Comparison of ENCODE assay signal across 22 cellular contexts in genomic region chr16:66156538-66156937, GRCh38.
DNase-seq lines count a peak whose midpoint lies in the region; ATAC-seq, FAIRE-seq and TF ChIP-seq lines count a peak whose summit lies in the region.
"Had no signal": no experiment of that assay in that cellular context is flagged by ENCODE, and none has a peak within 500 bp of the region (broad histone marks: within the 10 kb centered on the region; RNA-seq: fewer than 3 reads in every experiment).

No MANE protein-coding gene starts in this region.

- FAIRE-seq in HepG2 (lab: Jason Lieb, UNC) = no peak
- FAIRE-seq: A549, D721Med, G401.6, GM12878, GM19239 had no signal

- H2AFZ ChIP-seq in HepG2 (ENCODE audit: low read length) (no peak overlapping the region), IMR-90 (replicated peaks; ENCODE audit: low read length, poor library complexity) (no peak overlapping the region), mesenchymal stem cell (ENCODE audit: low read depth, low read length) (no peak overlapping the region)

- dilution Hi-C loops in IMR-90 (cut with HindIII; ENCODE audit: low sequenced_read_pairs, unreplicated experiment) = no loop called here

- peak overlapping the region; percentile 72 for H2BK20ac ChIP-seq in IMR-90 (ENCODE audit: low read depth, low read length)

- no peak for TF ChIP-seq EP300 in HepG2 (IDR thresholded peaks at IDR 0.05; ENCODE audit: low read depth in 2 of 2, low read length in 2 of 2)
- TF ChIP-seq EP300 in HepG2 (CRISPR knock-in tag; IDR thresholded peaks at IDR 0.05; ENCODE audit: borderline replicate concordance) = no peak

- H3K79me1 ChIP-seq in IMR-90 (ENCODE audit: low read depth in 1 of 2, low read length in 2 of 2) = no peaks in the 10 kb centered on the region
- H3K79me1 ChIP-seq in mesenchymal stem cell (replicated peaks; ENCODE audit: low read length, poor library complexity, severe bottlenecking) = no peaks in the 10 kb centered on the region

- H2BK120ac ChIP-seq in IMR-90 (ENCODE audit: low read depth, low read length) = peak overlapping the region; percentile 69
- H2BK120ac ChIP-seq in mesenchymal stem cell (ENCODE audit: low read depth, low read length) = no peak overlapping the region

- DNase-seq in HepG2 (ENCODE audit: low spot score) = no peak
- no peak for DNase-seq in right lobe of liver
- DNase-seq in IMR-90 = no peak
- no peak for DNase-seq in mesenchymal stem cell
- DNase-seq in activated naive CD4-positive, alpha-beta T cell (lab: John Stamatoyannopoulos, UW) = no peak
- no peak for DNase-seq in GF-D8 (lab: John Stamatoyannopoulos, UW)
- DNase-seq: AML-193; Caco-2; Calu3; CD4-positive, alpha-beta T cell; CD8-positive, alpha-beta T cell; DMS79 treated with DMSO at 0.1 percent for 48 hours had no signal

- intact Hi-C loops in HepG2 (cut with micrococcal nuclease; ENCODE audit: unreplicated experiment) = no loop called here
- intact Hi-C loops in right lobe of liver (cut with DNase I) = no loop called here
- intact Hi-C loops in IMR-90 (cut with micrococcal nuclease) = loop anchor here (10.0 kb wide), 2 partner anchors 312 to 402 kb away; no protein-coding TSS in a partner anchor

- H3K4ac ChIP-seq in IMR-90 (ENCODE audit: low read depth, low read length) = peak overlapping the region; percentile 61
- H3K4ac ChIP-seq in mesenchymal stem cell (ENCODE audit: low read depth in 1 of 2, low read length in 2 of 2) = no peak overlapping the region

- TF ChIP-seq CTCF in HepG2 (CRISPR knock-in tag; IDR thresholded peaks at IDR 0.05) (no peak), right lobe of liver (IDR thresholded peaks at IDR 0.05) (no peak), IMR-90 (conservative IDR thresholded peaks at IDR 0.05; ENCODE audit: low read depth, low read length) (no peak), nephron (IDR thresholded peaks at IDR 0.05; ENCODE audit: unreplicated experiment in 3 of 3) (no peak)

- H3K27me3 Mint-ChIP-seq in nephron (ENCODE audit: low read depth) = peaks cover 3% of the 10 kb centered on the region
- H3K27me3 Mint-ChIP-seq: CD4-positive, alpha-beta T cell had no signal

- H3K27ac ChIP-seq in HepG2 (ENCODE audit: extremely low read length, insufficient read depth, low read length) = no peak overlapping the region
- H3K27ac ChIP-seq in right lobe of liver = no peak overlapping the region
- no peak overlapping the region for H3K27ac ChIP-seq in IMR-90 (ENCODE audit: insufficient read depth, low read length)
- no peak overlapping the region for H3K27ac ChIP-seq in mesenchymal stem cell (ENCODE audit: low read length, poor library complexity, severe bottlenecking)
- H3K27ac ChIP-seq: 22Rv1, A549, C4-2B had no signal

- BruUV-seq in HepG2 (replicated peaks; lab: Mats Ljungman, UMichigan) (no TSS peak), IMR-90 (replicated peaks; lab: Mats Ljungman, UMichigan) (no TSS peak)

- TF ChIP-seq POLR2A in HepG2 (IDR thresholded peaks at IDR 0.05; ENCODE audit: insufficient read depth in 1 of 2, low read depth in 2 of 2, low read length in 2 of 2) = no peak
- TF ChIP-seq POLR2A in right lobe of liver (IDR thresholded peaks at IDR 0.05) = no peak
- no peak for TF ChIP-seq POLR2A in IMR-90 (IDR thresholded peaks at IDR 0.05; ENCODE audit: low read depth, low read length)
- TF ChIP-seq POLR2A in GM18505 (IDR thresholded peaks at IDR 0.05; ENCODE audit: borderline replicate concordance, extremely low read depth, insufficient read depth, insufficient read length) = no peak

- 0 out of 2 replicates have a peak overlapping the region, but pooled peaks have one; percentile 39 for H3K14ac ChIP-seq in IMR-90 (replicated peaks; ENCODE audit: low read depth, low read length)
- no peak overlapping the region for H3K14ac ChIP-seq in mesenchymal stem cell (ENCODE audit: low read length in 2 of 2)

- WGBS in HepG2 (ENCODE audit: low lambda C conversion rate) = 44% methylated on average over 4 of the region's 4 CpGs
- 83% methylated on average over 3 of the region's 4 CpGs for WGBS in right lobe of liver (ENCODE audit: insufficient coverage, low coverage, low lambda C conversion rate, missing lambda C conversion rate)
- no CpG with 5 or more reads among the region's 4 CpGs for WGBS in IMR-90 (ENCODE audit: extremely low coverage in 2 of 2, insufficient read length in 1 of 2), 2 experiments
- whole genome bisulfite sequencing in mesenchymal stem cell = 86% methylated on average over 4 of the region's 4 CpGs

- peaks cover 65% of the 10 kb centered on the region for H3K4me1 Mint-ChIP-seq in nephron
- H3K4me1 Mint-ChIP-seq: B cell had no signal

- H4K20me1 ChIP-seq in HepG2 (ENCODE audit: insufficient read depth, low read length) = no peaks in the 10 kb centered on the region
- H4K20me1 ChIP-seq in IMR-90 (ENCODE audit: insufficient read depth, low read length) = no peaks in the 10 kb centered on the region

- no peak overlapping the region for H4K8ac ChIP-seq in IMR-90 (ENCODE audit: low read depth in 2 of 2, low read length in 2 of 2)
- H4K8ac ChIP-seq in mesenchymal stem cell (ENCODE audit: low read length) = no peak overlapping the region

- no peak overlapping the region for H3K23ac ChIP-seq in IMR-90 (ENCODE audit: low read depth, low read length)
- H3K23ac ChIP-seq in mesenchymal stem cell (ENCODE audit: low read length in 2 of 2) = no peak overlapping the region

- POLR2A ChIA-PET in HepG2 (lab: Yijun Ruan, JAX) = no interaction called here
- POLR2A ChIA-PET in IMR-90 (lab: Charles Lee; ENCODE audit: unreplicated experiment) = interaction anchor here (0.7 kb wide), 1 partner anchor 100 kb away, joined by 3 read pairs; no protein-coding TSS in a partner anchor

- H3K27me3 ChIP-seq in HepG2 (ENCODE audit: control insufficient read depth in 1 of 2, insufficient read depth in 2 of 2, low read length in 2 of 2) (0 out of 5 replicates have a peak, but pooled peaks cover 0 to 1% of the 10 kb centered on the region in 2 experiments), right lobe of liver (no peaks in the 10 kb centered on the region), IMR-90 (ENCODE audit: control insufficient read depth, insufficient read depth, low read length) (no peaks in the 10 kb centered on the region; the same call in 1 of the 2 replicates), mesenchymal stem cell (ENCODE audit: control insufficient read depth in 1 of 2, insufficient read depth in 1 of 2, low read length in 2 of 2) (no peaks in the 10 kb centered on the region)

- peak overlapping the region; percentile 17 for H2AK9ac ChIP-seq in IMR-90 (replicated peaks; ENCODE audit: low read depth, low read length, poor library complexity)

- H2BK5ac ChIP-seq in IMR-90 (ENCODE audit: low read depth, low read length, poor library complexity, severe bottlenecking) (no peak overlapping the region), mesenchymal stem cell (ENCODE audit: low read depth, low read length, poor library complexity, severe bottlenecking) (no peak overlapping the region)

- H4K91ac ChIP-seq in IMR-90 (ENCODE audit: insufficient read depth, low read depth, low read length) (peak overlapping the region; percentile 60), mesenchymal stem cell (ENCODE audit: low read length) (no peak overlapping the region)

- in situ Hi-C loops in HepG2 (cut with HindIII; ENCODE audit: extremely low pct_ligation_motif_present, low pct_unique_long_range_greater_than_20kb) (no loop called here), IMR-90 (cut with MboI; ENCODE audit: low sequenced_read_pairs) (no loop called here)

- H3K79me2 ChIP-seq in HepG2 (ENCODE audit: insufficient read depth, low read length) = no peaks in the 10 kb centered on the region

- no peak overlapping the region for H3K56ac ChIP-seq in IMR-90 (ENCODE audit: extremely low read depth, insufficient read depth, low read length)

- H3K9me1 ChIP-seq in IMR-90 (ENCODE audit: insufficient read depth, low read length) = peaks cover 16% of the 10 kb centered on the region

- H3K36me3 ChIP-seq in HepG2 (replicated peaks in 1 of 2; ENCODE audit: control insufficient read depth in 1 of 2, insufficient read depth in 2 of 2, low read length in 2 of 2) = no peaks in the 10 kb centered on the region
- no peaks in the 10 kb centered on the region for H3K36me3 ChIP-seq in right lobe of liver
- no peaks in the 10 kb centered on the region for H3K36me3 ChIP-seq in IMR-90 (ENCODE audit: control insufficient read depth, insufficient read depth, low read length)
- H3K36me3 ChIP-seq in mesenchymal stem cell (ENCODE audit: control insufficient read depth in 1 of 2, insufficient read depth in 2 of 2, low read depth in 1 of 2, low read length in 2 of 2) = no peaks in the 10 kb centered on the region

- H2AK5ac ChIP-seq in IMR-90 (ENCODE audit: low read depth, low read length) = peak overlapping the region; percentile 46
- peak overlapping the region; percentile 78 for H2AK5ac ChIP-seq in mesenchymal stem cell (ENCODE audit: low read length, severe bottlenecking)

- H3K27ac Mint-ChIP-seq in nephron = peak overlapping the region in 2 of 3 experiments; percentile 71 to 93
- H3K27ac Mint-ChIP-seq: B cell; CD4-positive, alpha-beta T cell; CD8-positive, alpha-beta T cell had no signal

- no peak overlapping the region for H3K4me2 ChIP-seq in HepG2 (ENCODE audit: low read depth, low read length)
- H3K4me2 ChIP-seq in IMR-90 (ENCODE audit: low read depth, low read length) = no peak overlapping the region
- no peak overlapping the region for H3K4me2 ChIP-seq in mesenchymal stem cell (ENCODE audit: low read length, poor library complexity, severe bottlenecking)
- H3K4me2 ChIP-seq: A549 had no signal

- H3K18ac ChIP-seq in IMR-90 (ENCODE audit: low read depth, low read length) = 0 out of 2 replicates have a peak overlapping the region, but pooled peaks have one; percentile 31
- H3K18ac ChIP-seq in mesenchymal stem cell (ENCODE audit: low read depth in 1 of 2, low read length in 2 of 2) = no peak overlapping the region

- H2BK15ac ChIP-seq in IMR-90 (ENCODE audit: low read depth, low read length) = peak overlapping the region; percentile 77; the same call in 2 of the 3 replicates
- no peak overlapping the region for H2BK15ac ChIP-seq in mesenchymal stem cell (ENCODE audit: low read depth, poor library complexity, severe bottlenecking)

- H2BK12ac ChIP-seq in mesenchymal stem cell (ENCODE audit: low read length in 2 of 2) = peak overlapping the region; percentile 28 to 50

- CTCF ChIA-PET in HepG2 (lab: Yijun Ruan, JAX; ENCODE audit: low intra/inter-chr PET ratio, low total read pairs) (no interaction called here), IMR-90 (lab: Yijun Ruan, JAX) (interaction anchor here (0.8 kb wide), 1 partner anchor 153 kb away, joined by 3 read pairs; no protein-coding TSS in a partner anchor)

- no peak for TF ChIP-seq RAD21 in HepG2 (CRISPR knock-in tag; IDR thresholded peaks at IDR 0.05)
- no peak for TF ChIP-seq RAD21 in IMR-90 (IDR thresholded peaks at IDR 0.05; ENCODE audit: low read length)

- H3K9ac ChIP-seq in HepG2 (ENCODE audit: insufficient read depth, low read depth, low read length) = no peak overlapping the region
- no peak overlapping the region for H3K9ac ChIP-seq in IMR-90 (ENCODE audit: low read depth, low read length)
- H3K9ac ChIP-seq in mesenchymal stem cell (ENCODE audit: low read length) = no peak overlapping the region

- H3K36me3 Mint-ChIP-seq in nephron (ENCODE audit: low read depth) = no peaks in the 10 kb centered on the region
- H3K36me3 Mint-ChIP-seq: CD8-positive, alpha-beta T cell had no signal

- H3K9me3 Mint-ChIP-seq in nephron = no peaks in the 10 kb centered on the region
- H3K9me3 Mint-ChIP-seq: CD4-positive, alpha-beta T cell; CD8-positive, alpha-beta T cell had no signal

- H3K4me3 ChIP-seq in HepG2 (replicated peaks in 1 of 3; ENCODE audit: insufficient read depth in 1 of 3, low read depth in 2 of 3, low read length in 3 of 3) = no peak overlapping the region
- no peak overlapping the region for H3K4me3 ChIP-seq in right lobe of liver
- no peak overlapping the region for H3K4me3 ChIP-seq in IMR-90 (ENCODE audit: insufficient read depth, low read depth, low read length)
- H3K4me3 ChIP-seq in mesenchymal stem cell (ENCODE audit: insufficient read depth in 1 of 2, low read depth in 1 of 2, low read length in 2 of 2) = no peak overlapping the region
- H3K4me3 ChIP-seq: A549, GM12878 had no signal

- ATAC-seq in HepG2 = no peak
- ATAC-seq in right lobe of liver = no peak
- no peak for ATAC-seq in IMR-90 (ENCODE audit: low read depth)
- no peak for ATAC-seq in GM18505 (IDR thresholded peaks at IDR 0.05; ENCODE audit: unreplicated experiment)
- ATAC-seq: A549; CD8-positive, alpha-beta T cell; GM12878 had no signal

- H3K4me1 ChIP-seq in HepG2 (ENCODE audit: insufficient read depth, low read length) = peaks cover 15% of the 10 kb centered on the region
- no peaks in the 10 kb centered on the region for H3K4me1 ChIP-seq in right lobe of liver
- H3K4me1 ChIP-seq in IMR-90 (ENCODE audit: control insufficient read depth, insufficient read depth, low read length) = peaks cover 18% of the 10 kb centered on the region
- peaks cover 19% of the 10 kb centered on the region for H3K4me1 ChIP-seq in mesenchymal stem cell (ENCODE audit: control insufficient read depth, insufficient read depth, low read depth, low read length)
- H3K4me1 ChIP-seq: A549 had no signal

- H3K4me3 Mint-ChIP-seq in nephron = peak overlapping the region in 1 of 3 experiments; percentile 20
- H3K4me3 Mint-ChIP-seq: B cell; CD4-positive, alpha-beta T cell; CD8-positive, alpha-beta T cell had no signal

- no peaks in the 10 kb centered on the region for H3K9me3 ChIP-seq in HepG2 (ENCODE audit: low read length)
- H3K9me3 ChIP-seq in right lobe of liver = no peaks in the 10 kb centered on the region
- no peaks in the 10 kb centered on the region for H3K9me3 ChIP-seq in IMR-90 (ENCODE audit: control insufficient read depth, insufficient read depth, low read length)
- H3K9me3 ChIP-seq in mesenchymal stem cell (ENCODE audit: control insufficient read depth, low read length) = no peaks in the 10 kb centered on the region
- H3K9me3 ChIP-seq: A549, Caco-2 had no signal

- H4K5ac ChIP-seq in IMR-90 (ENCODE audit: low read depth, low read length) = no peak overlapping the region; the same call in 1 of the 2 replicates
